Comparison of ENCODE assay signal across 14 cellular contexts in the genomic region with DNA sequence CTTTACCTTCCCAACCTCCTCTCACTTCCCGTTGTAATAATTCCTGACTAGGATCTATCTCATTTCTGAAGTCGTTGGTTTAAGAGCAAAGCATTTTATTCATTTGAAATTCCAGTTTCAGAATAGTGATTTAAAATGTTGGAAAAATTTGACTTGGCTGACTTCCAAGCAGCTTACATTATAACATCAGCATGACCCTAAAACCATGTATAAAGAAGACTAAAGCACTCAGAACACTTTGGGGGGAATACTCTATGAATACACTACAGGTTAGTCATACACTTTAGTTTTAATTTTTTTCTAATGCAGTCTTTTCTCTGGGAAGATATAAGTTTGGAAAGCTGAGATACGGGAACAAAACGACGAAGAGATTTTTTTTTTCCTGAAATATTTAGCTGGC.
A peak's percentile ranks its signal among the peaks of the same experiment; 100 is the strongest.
DNase-seq lines count a peak whose midpoint lies in the region; ATAC-seq, FAIRE-seq and TF ChIP-seq lines count a peak whose summit lies in the region.
"Had no signal": no experiment of that assay in that cellular context is flagged by ENCODE, and none has a peak within 500 bp of the region (broad histone marks: within the 10 kb centered on the region; RNA-seq: fewer than 3 reads in every experiment).

No MANE protein-coding gene starts in this region.

- no peak for TF ChIP-seq CTCF in A549 (IDR thresholded peaks at IDR 0.05)
- TF ChIP-seq CTCF in astrocyte of the spinal cord (IDR thresholded peaks at IDR 0.05; ENCODE audit: low read depth, low read length): no peak

- CTCF ChIA-PET in A549 (lab: Yijun Ruan, JAX): interaction anchor here (0.6 to 2.6 kb wide), 2 partner anchors 603 to 622 kb away, joined by 3 to 8 read pairs; no protein-coding TSS in a partner anchor

- in situ Hi-C loops in astrocyte of the spinal cord (cut with HindIII; ENCODE audit: low sequenced_read_pairs): no loop called here

- H3K4me1 ChIP-seq in A549: peaks cover 24% of the 10 kb centered on the region

- 62% methylated on average over 5 of the region's 5 CpGs for WGBS in A549 (ENCODE audit: missing lambda C conversion rate)

- DNase-seq in A549 (ENCODE audit: low read depth in 1 of 2, low spot score in 1 of 2) (no peak), HS-27A (ENCODE audit: low read depth) (peak; percentile 27), astrocyte of the spinal cord (ENCODE audit: low read depth, low spot score) (peak; percentile 72), iris pigment epithelial cell (ENCODE audit: low read depth) (peak; percentile 79), HUDEP-2 (lab: John Stamatoyannopoulos, UW; ENCODE audit: unreplicated experiment in 76 of 76) (no peak), NOMO-1 treated with dmso at 0.1 percent for 144 hours (lab: John Stamatoyannopoulos, UW; ENCODE audit: unreplicated experiment) (no peak)
- no peak for DNase-seq in stimulated activated CD4-positive, alpha-beta T cell treated with anti-CD3 and anti-CD28 coated beads, Interleukin-15, amount 100 ng/mL, for 24 hours
- DNase-seq in activated CD4-positive, alpha-beta T cell treated with anti-CD3 and anti-CD28 coated beads for 1 hour: no peak
- DNase-seq: GDM1, glutamatergic neuron, GOT3, NCI-H146 had no signal

- no peak for TF ChIP-seq POLR2A in A549 (IDR thresholded peaks at IDR 0.05; ENCODE audit: low read length)

- TF ChIP-seq EP300 in A549 (IDR thresholded peaks at IDR 0.05): no peak

- no peaks in the 10 kb centered on the region for H3K9me3 ChIP-seq in A549
- H3K9me3 ChIP-seq: right atrium auricular region had no signal

- H3K4me3 ChIP-seq in A549: no peak overlapping the region
- no peak overlapping the region for H3K4me3 ChIP-seq in astrocyte of the spinal cord (ENCODE audit: low read depth, low read length)
- H3K4me3 ChIP-seq: right atrium auricular region had no signal

- H3K27ac ChIP-seq in A549: peak overlapping the region in 1 of 2 experiments; percentile 50; a peak in 1 of 6 replicates
- H3K27ac ChIP-seq: right atrium auricular region had no signal

- no peak for FAIRE-seq in A549 (lab: Jason Lieb, UNC)
- FAIRE-seq: GM12891 had no signal

- TF ChIP-seq RAD21 in A549 (conservative IDR thresholded peaks at IDR 0.05 in 1 of 2, IDR thresholded peaks at IDR 0.05 in 1 of 2): no peak

- peak overlapping the region; percentile 34; the same call in 2 of the 3 replicates for H3K4me2 ChIP-seq in A549

- POLR2A ChIA-PET in A549 (lab: Yijun Ruan, JAX): no interaction called here

- no peak for ATAC-seq in A549

TF ChIP-seq in A549, 52 proteins besides CTCF, POLR2A, EP300 and RAD21:
- TF ChIP-seq CHD4 (IDR thresholded peaks at IDR 0.05; ENCODE audit: borderline replicate concordance) (no peak), CEBPB (IDR thresholded peaks at IDR 0.05) (no peak), RCOR1 (IDR thresholded peaks at IDR 0.05; ENCODE audit: low read depth, low read length) (no peak), PHF8 (IDR thresholded peaks at IDR 0.05; ENCODE audit: borderline replicate concordance, low read depth) (no peak), SMC3 (IDR thresholded peaks at IDR 0.05) (no peak), HES2 (IDR thresholded peaks at IDR 0.05) (no peak), NR3C1 (IDR thresholded peaks at IDR 0.05) (no peak), NFE2L2 (conservative IDR thresholded peaks at IDR 0.05; ENCODE audit: low read length) (no peak)

Comparison
In these comparisons a context has a peak if more than half of its experiments do, and no peak if none do; other contexts are left out.
1. DNase-seq: peak in HS-27A (single experiment), astrocyte of the spinal cord (single experiment) and iris pigment epithelial cell (single experiment); none in A549 (0 of 2), stimulated activated CD4-positive, alpha-beta T cell treated with anti-CD3 and anti-CD28 coated beads, Interleukin-15, amount 100 ng/mL, for 24 hours (single experiment), HUDEP-2 (0 of 76), activated CD4-positive, alpha-beta T cell treated with anti-CD3 and anti-CD28 coated beads for 1 hour (single experiment) and NOMO-1 treated with dmso at 0.1 percent for 144 hours (single experiment).